ENCODE assay signal across 26 cellular contexts in genomic region chr20:55684578-55684977, GRCh38.
DNase-seq lines count a peak whose midpoint lies in the region; ATAC-seq, FAIRE-seq and TF ChIP-seq lines count a peak whose summit lies in the region.
"Had no signal": no experiment of that assay in that cellular context is flagged by ENCODE, and none has a peak within 500 bp of the region (broad histone marks: within the 10 kb centered on the region; RNA-seq: fewer than 3 reads in every experiment).

No MANE protein-coding gene starts in this region.

- no peak overlapping the region for H3K4ac ChIP-seq in H1 (replicated peaks; ENCODE audit: insufficient read length, low read depth, low read length)

- H3K9me3 ChIP-seq in right cardiac atrium (ENCODE audit: control insufficient read depth, low read length) (no peaks in the 10 kb centered on the region), left ventricle myocardium inferior (replicated peaks) (no peaks in the 10 kb centered on the region), H1 (ENCODE audit: insufficient read depth in 2 of 2, low read depth in 1 of 2, low read length in 1 of 2) (no peaks in the 10 kb centered on the region)
- H3K9me3 ChIP-seq: SJCRH30 had no signal

- H3K27me3 ChIP-seq in right cardiac atrium (ENCODE audit: control insufficient read depth, insufficient read depth) (no peaks in the 10 kb centered on the region), left ventricle myocardium inferior (ENCODE audit: low read depth) (no peaks in the 10 kb centered on the region), H1 (replicated peaks in 1 of 4; ENCODE audit: control insufficient read depth in 3 of 4, extremely low read depth in 1 of 4, insufficient read depth in 3 of 4, low read length in 3 of 4) (no peaks in the 10 kb centered on the region)
- H3K27me3 ChIP-seq: SJCRH30 had no signal

- H3K14ac ChIP-seq in H1 (ENCODE audit: insufficient read length), result no peak overlapping the region

- no peak for TF ChIP-seq POLR2A in H1 (IDR thresholded peaks at IDR 0.05; ENCODE audit: control extremely low read depth in 1 of 2, low read depth in 2 of 2, low read length in 2 of 2)

- no peak overlapping the region for H2BK12ac ChIP-seq in H1 (ENCODE audit: low read depth, low read length)

- TF ChIP-seq CTCF in left ventricle myocardium inferior (IDR thresholded peaks at IDR 0.05; ENCODE audit: borderline replicate concordance), result no peak
- TF ChIP-seq CTCF in H1 (IDR thresholded peaks at IDR 0.05; ENCODE audit: control extremely low read depth in 1 of 3, insufficient read depth in 1 of 3, low read depth in 1 of 3, low read length in 3 of 3), result no peak

- H2BK20ac ChIP-seq in H1 (ENCODE audit: low read length), result no peak overlapping the region

- peak; percentile 27 to 52 (median 49) for DNase-seq in right cardiac atrium
- no peak for DNase-seq in left ventricle myocardium inferior
- no peak for DNase-seq in H1 (ENCODE audit: low read depth in 1 of 2, low spot score in 2 of 2)
- DNase-seq in mucosa of gallbladder (ENCODE audit: low spot score), result peak; percentile 10
- no peak for DNase-seq in NK-92 treated with Interleukin-12 subunit alpha and Interleukin-12 subunit beta, amount 100 ng/mL, for 24 hours (lab: John Stamatoyannopoulos, UW)
- no peak for DNase-seq in activated CD8-positive, alpha-beta memory T cell treated with anti-CD3 and anti-CD28 coated beads for 24 hours
- no peak for DNase-seq in stimulated activated CD4-positive, alpha-beta T cell treated with anti-CD3 and anti-CD28 coated beads, Interleukin-1b, Interleukin-23, amount 100 ng/mL, for 48 hours
- DNase-seq: DMS53, EL, GF-D8, MM.1S, NCI-H1048, NCI-H1436, NCI-H187 treated with DMSO at 0.1 percent for 48 hours, NCI-H2107, NCI-H446 treated with DMSO at 0.1 percent for 48 hours, NCI-H526 treated with DMSO at 0.1 percent for 48 hours, PC-9, RPMI8226, SJCRH30 had no signal

- CTCF ChIA-PET in H1 (lab: Charles Lee; ENCODE audit: partially characterized antibody), result no interaction called here

- H2BK5ac ChIP-seq in H1 (ENCODE audit: low read depth, low read length), result no peak overlapping the region

- no peaks in the 10 kb centered on the region for H4K20me1 ChIP-seq in H1 (replicated peaks in 1 of 2; ENCODE audit: control insufficient read depth in 1 of 2, insufficient read depth in 2 of 2, low read length in 2 of 2)

- H4K5ac ChIP-seq in H1 (ENCODE audit: insufficient read length, low read depth, low read length), result no peak overlapping the region

- H3K79me2 ChIP-seq in H1 (ENCODE audit: control insufficient read depth in 1 of 2, insufficient read depth in 2 of 2, low read length in 2 of 2), result no peaks in the 10 kb centered on the region

- no peak overlapping the region for H2BK15ac ChIP-seq in H1 (ENCODE audit: low read length)

- no peak overlapping the region for H2BK120ac ChIP-seq in H1 (replicated peaks; ENCODE audit: low read depth, low read length)

- 0 out of 2 replicates have a peak overlapping the region, but pooled peaks have one; percentile 40 for H2AFZ ChIP-seq in H1 (ENCODE audit: low read length)
- H2AFZ ChIP-seq: PC-9 had no signal

- no peak for TF ChIP-seq RAD21 in H1 (IDR thresholded peaks at IDR 0.05 in 1 of 2, conservative IDR thresholded peaks at IDR 0.05 in 1 of 2; ENCODE audit: low read depth in 2 of 2, low read length in 2 of 2)

- no peak overlapping the region for H3K9ac ChIP-seq in H1 (replicated peaks in 1 of 4; ENCODE audit: extremely low read depth in 1 of 4, low read depth in 3 of 4, low read length in 3 of 4)

- POLR2A ChIA-PET in H1 (lab: Charles Lee; ENCODE audit: partially characterized antibody), result interaction anchor here (0.6 kb wide), 1 partner anchor 141 kb away, joined by 3 read pairs; no protein-coding TSS in a partner anchor

- no peak overlapping the region for H3K56ac ChIP-seq in H1 (replicated peaks; ENCODE audit: insufficient read length, low read depth, low read length)

- H3K18ac ChIP-seq in H1 (ENCODE audit: extremely low read depth, low read length), result no peak overlapping the region

- 41% methylated on average over 4 of the region's 4 CpGs for WGBS in right cardiac atrium
- WGBS in H1 (ENCODE audit: extremely low coverage in 1 of 2, insufficient coverage in 1 of 2, insufficient read length in 1 of 2, insufficient replicate concordance in 2 of 2, low coverage in 1 of 2, low lambda C conversion rate in 2 of 2, missing lambda C conversion rate in 1 of 2), 2 experiments, result 97% methylated on average over 4 of the region's 4 CpGs; no CpG with 5 or more reads in 1 of the 2 experiments

- no peak overlapping the region for H3K4me2 ChIP-seq in H1 (ENCODE audit: insufficient read depth in 1 of 2, low read depth in 2 of 2, low read length in 2 of 2)
- H3K4me2 ChIP-seq: PC-9 had no signal

- no peaks in the 10 kb centered on the region for H3K36me3 ChIP-seq in left ventricle myocardium inferior
- H3K36me3 ChIP-seq in H1 (ENCODE audit: control insufficient read depth in 2 of 4, insufficient read depth in 4 of 4, low read length in 3 of 4), result no peaks in the 10 kb centered on the region
- H3K36me3 ChIP-seq: SJCRH30 had no signal

- intact Hi-C loops in right cardiac atrium (cut with DNase I) (no loop called here), left ventricle myocardium inferior (cut with micrococcal nuclease) (no loop called here)

- H3K27ac ChIP-seq in right cardiac atrium (ENCODE audit: low read length), result no peak overlapping the region
- no peak overlapping the region for H3K27ac ChIP-seq in left ventricle myocardium inferior (replicated peaks)
- no peak overlapping the region for H3K27ac ChIP-seq in H1 (ENCODE audit: low read depth, low read length)
- H3K27ac ChIP-seq: C4-2B, PC-9, SJCRH30 had no signal

- no peaks in the 10 kb centered on the region for H3K79me1 ChIP-seq in H1 (ENCODE audit: low read depth, low read length)

- no peak for TF ChIP-seq EP300 in H1 (IDR thresholded peaks at IDR 0.05; ENCODE audit: borderline replicate concordance in 1 of 2, low read depth in 2 of 2, low read length in 2 of 2)

- peak; percentile 81 to 96 for ATAC-seq in right cardiac atrium
- ATAC-seq: K562 had no signal

- H4K8ac ChIP-seq in H1 (ENCODE audit: extremely low read depth, insufficient read depth, low read length), result no peak overlapping the region

- FAIRE-seq in H1 (lab: Jason Lieb, UNC), result no peak
- FAIRE-seq: A204.1, D721Med, GM19239, H54, K562 had no signal

- H2AK5ac ChIP-seq in H1 (ENCODE audit: low read depth, low read length), result no peak overlapping the region

- H3K23ac ChIP-seq in H1 (ENCODE audit: insufficient read length), result no peak overlapping the region

- no peaks in the 10 kb centered on the region for H3K23me2 ChIP-seq in H1 (ENCODE audit: low read depth, low read length)

- no peaks in the 10 kb centered on the region for H3K4me1 ChIP-seq in right cardiac atrium (ENCODE audit: control insufficient read depth, insufficient read depth, low read length)
- no peaks in the 10 kb centered on the region for H3K4me1 ChIP-seq in left ventricle myocardium inferior
- H3K4me1 ChIP-seq in H1 (replicated peaks in 1 of 4; ENCODE audit: control insufficient read depth in 3 of 4, insufficient read depth in 4 of 4, low read length in 3 of 4), result peaks cover 0 to 2% (median 0%) of the 10 kb centered on the region in 4 experiments; a peak in 1 of 7 replicates
- H3K4me1 ChIP-seq: SJCRH30 had no signal

- no peak overlapping the region for H4K91ac ChIP-seq in H1 (replicated peaks; ENCODE audit: insufficient read length, low read length)

- H3K4me3 ChIP-seq in right cardiac atrium (ENCODE audit: low read length) (no peak overlapping the region), left ventricle myocardium inferior (no peak overlapping the region), H1 (ENCODE audit: extremely low read depth in 1 of 4, insufficient read depth in 2 of 4, low read depth in 3 of 4, low read length in 4 of 4) (no peak overlapping the region)
- H3K4me3 ChIP-seq: K562, PC-9, SJCRH30 had no signal

TF ChIP-seq in H1, 55 proteins besides CTCF, POLR2A, EP300 and RAD21 (continues in another document):
- TF ChIP-seq TCF12 (IDR thresholded peaks at IDR 0.05; ENCODE audit: low read depth, low read length) (no peak), TBP (IDR thresholded peaks at IDR 0.05; ENCODE audit: low read depth, low read length) (no peak), SRF (IDR thresholded peaks at IDR 0.05; ENCODE audit: low read depth, low read length) (no peak), BACH1 (IDR thresholded peaks at IDR 0.05; ENCODE audit: low read length) (no peak), HDAC6 (IDR thresholded peaks at IDR 0.05; ENCODE audit: low read depth, low read length) (no peak), KDM4A (IDR thresholded peaks at IDR 0.05; ENCODE audit: low read depth, low read length, severe bottlenecking) (no peak)

Comparison
In these comparisons a context has a peak if more than half of its experiments do, and no peak if none do; other contexts are left out.
1. DNase-seq: peak in right cardiac atrium (3 of 3) and mucosa of gallbladder (single experiment); none in left ventricle myocardium inferior (single experiment), H1 (0 of 2), NK-92 treated with Interleukin-12 subunit alpha and Interleukin-12 subunit beta, amount 100 ng/mL, for 24 hours (single experiment), activated CD8-positive, alpha-beta memory T cell treated with anti-CD3 and anti-CD28 coated beads for 24 hours (single experiment) and stimulated activated CD4-positive, alpha-beta T cell treated with anti-CD3 and anti-CD28 coated beads, Interleukin-1b, Interleukin-23, amount 100 ng/mL, for 48 hours (single experiment).